ENCODE assay signal across 8 cellular contexts in the genomic region with DNA sequence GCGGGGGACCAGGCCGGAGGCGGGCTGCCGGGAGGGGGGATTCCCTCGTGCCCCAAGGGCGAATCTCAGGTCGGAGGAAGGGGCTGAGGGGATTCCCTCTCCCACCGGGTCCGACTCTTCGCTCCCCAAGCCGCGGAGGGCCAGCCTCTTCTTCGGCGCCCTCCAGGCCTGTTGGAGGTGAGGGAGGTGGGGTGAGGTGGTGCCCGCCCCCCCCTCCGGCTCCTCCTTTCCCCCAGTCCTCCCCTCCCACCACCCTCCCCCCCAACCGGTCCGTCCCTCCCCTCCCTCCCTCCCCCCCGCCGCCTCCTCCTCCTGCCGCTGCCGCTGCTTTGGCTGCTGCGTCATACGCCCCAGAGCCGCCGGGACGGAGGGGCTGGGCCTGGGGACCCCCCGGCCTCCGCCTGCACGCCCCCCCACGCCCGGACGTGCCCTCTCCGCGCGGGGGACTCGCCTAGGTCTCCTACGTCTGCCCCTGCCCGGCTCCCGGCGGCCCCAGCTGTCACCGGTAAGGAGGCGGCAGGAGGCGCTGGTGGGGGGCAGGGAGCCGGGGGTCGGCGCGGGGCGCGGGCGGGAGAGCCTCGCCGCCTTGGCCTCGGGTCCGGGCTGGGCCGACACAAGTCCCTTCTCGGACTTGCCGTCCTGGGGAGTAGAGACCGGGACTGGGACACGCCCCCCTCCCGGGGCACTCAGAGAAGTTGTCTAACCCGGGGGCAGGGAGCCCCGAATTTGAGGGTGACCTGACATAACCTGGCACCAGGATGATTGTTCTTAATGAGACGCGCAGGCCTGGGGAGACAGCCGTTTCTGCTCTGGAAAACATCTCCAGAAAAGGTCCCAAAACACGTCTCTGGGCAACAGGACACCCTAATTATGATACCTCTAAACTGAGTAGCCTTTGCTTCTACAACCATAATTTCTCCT. TPM values are rescaled to one million over a fixed set of nuclear protein-coding genes. Genes with fewer than 3 reads are reported as not detected.
A peak's percentile ranks its signal among the peaks of the same experiment; 100 is the strongest.
DNase-seq lines count a peak whose midpoint lies in the region; ATAC-seq, FAIRE-seq and TF ChIP-seq lines count a peak whose summit lies in the region.

A gene (plus strand): TSS at position 304 of the 921 bp plus-strand sequence. CDS start 1,250 bp downstream, outside the sequence.

- CTCF ChIA-PET in HepG2 (lab: Yijun Ruan, JAX; ENCODE audit: low intra/inter-chr PET ratio, low total read pairs), result interaction anchor here (1.3 kb wide), 1 partner anchor 131 kb away, joined by 3 read pairs; no protein-coding TSS in a partner anchor

- peak within 1 kb of the TSS; percentile 82 for H3K4me3 Mint-ChIP-seq in dendritic cell treated with granulocyte-macrophage colony-stimulating factor and Interleukin-4, amounts not matched to agents 40 ng/mL and 50 ng/mL, for 4 days
- peak within 1 kb of the TSS; percentile 83 for H3K4me3 Mint-ChIP-seq in stimulated activated naive CD8-positive, alpha-beta T cell treated with anti-CD3 and anti-CD28 coated beads, Interleukin-15, Interleukin-2, amounts not matched to agents 100 ng/mL and 50 ng/mL, for 24 hours

- peaks cover 32% of the 10 kb centered on the region for H3K4me1 ChIP-seq in HepG2 (ENCODE audit: insufficient read depth, low read length)

- H3K36me3 Mint-ChIP-seq in dendritic cell treated with granulocyte-macrophage colony-stimulating factor and Interleukin-4, amounts not matched to agents 40 ng/mL and 50 ng/mL, for 4 days (ENCODE audit: low read depth), result peaks cover 43% of the 10 kb centered on the region
- peaks cover 60% of the 10 kb centered on the region for H3K36me3 Mint-ChIP-seq in stimulated activated naive CD8-positive, alpha-beta T cell treated with anti-CD3 and anti-CD28 coated beads, Interleukin-15, Interleukin-2, amounts not matched to agents 100 ng/mL and 50 ng/mL, for 24 hours (ENCODE audit: low read depth)

- no peak within 1 kb of the TSS for H2AFZ ChIP-seq in HepG2 (ENCODE audit: low read length)

- peak within 1 kb of the TSS; percentile 85 for H3K27ac ChIP-seq in HepG2 (ENCODE audit: extremely low read length, insufficient read depth, low read length)

- ATAC-seq in GM21390 (IDR thresholded peaks at IDR 0.05; ENCODE audit: unreplicated experiment) (peak; percentile 26), HepG2 (peak; percentile 14)

- H3K4me2 ChIP-seq in HepG2 (ENCODE audit: low read depth, low read length), result peak within 1 kb of the TSS; percentile 84

- TF ChIP-seq EP300 in HepG2 (IDR thresholded peaks at IDR 0.05; ENCODE audit: low read depth in 2 of 2, low read length in 2 of 2) (no peak), HepG2 (CRISPR knock-in tag; IDR thresholded peaks at IDR 0.05; ENCODE audit: borderline replicate concordance) (no peak)

- no peaks in the 10 kb centered on the region for H3K27me3 Mint-ChIP-seq in dendritic cell treated with granulocyte-macrophage colony-stimulating factor and Interleukin-4, amounts not matched to agents 40 ng/mL and 50 ng/mL, for 4 days
- H3K27me3 Mint-ChIP-seq in stimulated activated naive CD8-positive, alpha-beta T cell treated with anti-CD3 and anti-CD28 coated beads, Interleukin-15, Interleukin-2, amounts not matched to agents 100 ng/mL and 50 ng/mL, for 24 hours, result no peaks in the 10 kb centered on the region

- TF ChIP-seq POLR2A in HepG2 (IDR thresholded peaks at IDR 0.05; ENCODE audit: insufficient read depth in 1 of 2, low read depth in 2 of 2, low read length in 2 of 2), result peak in 1 of 2 experiments; percentile 65; a peak in 1 of 4 replicates

- WGBS in HepG2 (ENCODE audit: low lambda C conversion rate), result 3% methylated on average over 34 of the region's 67 CpGs

- TSS peak; percentile 42 for BruUV-seq in HepG2 (replicated peaks; lab: Mats Ljungman, UMichigan)

- in situ Hi-C loops in HepG2 (cut with HindIII; ENCODE audit: extremely low pct_ligation_motif_present, low pct_unique_long_range_greater_than_20kb), result loop anchor here (10.0 to 25.0 kb wide), 2 partner anchors 124 to 206 kb away; a partner anchor contains a TSS

- DNase-seq in NCI-H1436 (lab: John Stamatoyannopoulos, UW), result peak; percentile 78
- DNase-seq in NCI-H1436 treated with DMSO at 0.1 percent for 48 hours (lab: John Stamatoyannopoulos, UW), result no peak
- DNase-seq in HT-29 (ENCODE audit: low spot score), result no peak
- peak; percentile 80 for DNase-seq in T follicular helper cell (ENCODE audit: low read depth)
- no peak for DNase-seq in HepG2 (ENCODE audit: low spot score)

- H3K9me3 Mint-ChIP-seq in dendritic cell treated with granulocyte-macrophage colony-stimulating factor and Interleukin-4, amounts not matched to agents 40 ng/mL and 50 ng/mL, for 4 days, result no peaks in the 10 kb centered on the region
- H3K9me3 Mint-ChIP-seq in stimulated activated naive CD8-positive, alpha-beta T cell treated with anti-CD3 and anti-CD28 coated beads, Interleukin-15, Interleukin-2, amounts not matched to agents 100 ng/mL and 50 ng/mL, for 24 hours, result no peaks in the 10 kb centered on the region

- intact Hi-C loops in dendritic cell treated with granulocyte-macrophage colony-stimulating factor and Interleukin-4, amounts not matched to agents 40 ng/mL and 50 ng/mL, for 4 days (cut with micrococcal nuclease), result loop anchor here (1.0 to 5.0 kb wide), 2 partner anchors 20 to 41 kb away; a partner anchor contains a TSS
- intact Hi-C loops in HepG2 (cut with micrococcal nuclease; ENCODE audit: unreplicated experiment), result loop anchor here (1.0 kb wide), 2 partner anchors 7 to 20 kb away; a partner anchor contains a TSS

- H3K79me2 ChIP-seq in HepG2 (ENCODE audit: insufficient read depth, low read length), result peaks cover 10% of the 10 kb centered on the region

- peak within 1 kb of the TSS; percentile 94 for H3K27ac Mint-ChIP-seq in dendritic cell treated with granulocyte-macrophage colony-stimulating factor and Interleukin-4, amounts not matched to agents 40 ng/mL and 50 ng/mL, for 4 days
- H3K27ac Mint-ChIP-seq in stimulated activated naive CD8-positive, alpha-beta T cell treated with anti-CD3 and anti-CD28 coated beads, Interleukin-15, Interleukin-2, amounts not matched to agents 100 ng/mL and 50 ng/mL, for 24 hours, result peak within 1 kb of the TSS; percentile 93

- peaks cover 19 to 51% of the 10 kb centered on the region in 2 experiments for H3K36me3 ChIP-seq in HepG2 (replicated peaks in 1 of 2; ENCODE audit: control insufficient read depth in 1 of 2, insufficient read depth in 2 of 2, low read length in 2 of 2)

- no peak for TF ChIP-seq RAD21 in HepG2 (CRISPR knock-in tag; IDR thresholded peaks at IDR 0.05)

- TF ChIP-seq CTCF in HepG2 (CRISPR knock-in tag; IDR thresholded peaks at IDR 0.05), result peak; percentile 34; the same call in 1 of the 2 replicates

- no peaks in the 10 kb centered on the region for H3K27me3 ChIP-seq in HepG2 (ENCODE audit: control insufficient read depth in 1 of 2, insufficient read depth in 2 of 2, low read length in 2 of 2)

- H3K9ac ChIP-seq in HepG2 (ENCODE audit: insufficient read depth, low read depth, low read length), result peak within 1 kb of the TSS; percentile 82

- H3K4me1 Mint-ChIP-seq in dendritic cell treated with granulocyte-macrophage colony-stimulating factor and Interleukin-4, amounts not matched to agents 40 ng/mL and 50 ng/mL, for 4 days (ENCODE audit: low read depth), result peaks cover 48% of the 10 kb centered on the region
- H3K4me1 Mint-ChIP-seq in stimulated activated naive CD8-positive, alpha-beta T cell treated with anti-CD3 and anti-CD28 coated beads, Interleukin-15, Interleukin-2, amounts not matched to agents 100 ng/mL and 50 ng/mL, for 24 hours (ENCODE audit: low read depth), result peaks cover 52% of the 10 kb centered on the region

- H4K20me1 ChIP-seq in HepG2 (ENCODE audit: insufficient read depth, low read length), result no peaks in the 10 kb centered on the region

- FAIRE-seq in HepG2 (lab: Jason Lieb, UNC), result no peak

- H3K4me3 ChIP-seq in HepG2 (replicated peaks in 1 of 3; ENCODE audit: insufficient read depth in 1 of 3, low read depth in 2 of 3, low read length in 3 of 3), result peak within 1 kb of the TSS; percentile 85 to 87 (median 86)

- POLR2A ChIA-PET in HepG2 (lab: Yijun Ruan, JAX), result interaction anchor here (0.6 to 2.5 kb wide), 11 partner anchors 15 to 439 kb away, joined by 3 to 13 read pairs (median 5); a partner anchor contains a TSS

- no peaks in the 10 kb centered on the region for H3K9me3 ChIP-seq in HepG2 (ENCODE audit: low read length)

TF ChIP-seq in HepG2, 621 proteins besides CTCF, POLR2A, EP300 and RAD21 (continues in another document):
- TF ChIP-seq ZFP37 (CRISPR knock-in tag; IDR thresholded peaks at IDR 0.05; ENCODE audit: borderline replicate concordance), result no peak
- peak; percentile 41 for TF ChIP-seq KDM5A (IDR thresholded peaks at IDR 0.05; ENCODE audit: borderline replicate concordance, low read length)

RNA-seq across cellular contexts. Expression of the gene that starts here (rescaled TPM):
- total RNA-seq in HT-29 (2014; rRNA removed; shearing (Covaris generic)), result 30.8 and 35.5 TPM in 2 replicates
- 14.3 and 25.4 TPM in 2 replicates for total RNA-seq in HepG2 (2016; rRNA removed; fragmentation: Illumina TruSeq; extraction: Trizol)
- 8.6 and 10.0 TPM in 2 replicates for total RNA-seq in HepG2 (2016; cell fraction: cytosol; rRNA removed; fragmentation: Illumina TruSeq; extraction: Trizol; ENCODE audit: low read depth)
- total RNA-seq in HepG2 (2016; cell fraction: insoluble cytoplasmic fraction; rRNA removed; fragmentation: Illumina TruSeq; extraction: Trizol), result 13.8 and 26.7 TPM in 2 replicates
- 20.1 and 20.5 TPM in 2 replicates for total RNA-seq in HepG2 (2016; cell fraction: membrane; rRNA removed; fragmentation: Illumina TruSeq; extraction: Trizol)
- 25.9 and 27.3 TPM in 2 replicates for total RNA-seq in HepG2 (2016; cell fraction: nucleus; rRNA removed; fragmentation: Illumina TruSeq; extraction: Trizol)
- 61.9 and 77.2 TPM in 2 replicates for polyA plus RNA-seq in HepG2 (2011; rRNA removed)
- polyA plus RNA-seq in HepG2 (2011; cell fraction: cytosol; rRNA removed), result 41.5 and 45.3 TPM in 2 replicates
- polyA plus RNA-seq in HepG2 (2011; cell fraction: nucleus; rRNA removed), result 358 and 376 TPM in 2 replicates
- 45.7 and 67.9 TPM in 2 replicates for polyA plus RNA-seq in HepG2 (2012)
- polyA plus RNA-seq in HepG2 (2016; cell fraction: cytosol; fragmentation: Illumina TruSeq; extraction: Trizol; ENCODE audit: low read depth), result 16.9 and 19.4 TPM in 2 replicates
- 26.3 and 31.9 TPM in 2 replicates for polyA plus RNA-seq in HepG2 (2016; cell fraction: insoluble cytoplasmic fraction; fragmentation: Illumina TruSeq; extraction: Trizol; ENCODE audit: low read depth)
- polyA plus RNA-seq in HepG2 (2016; cell fraction: membrane; fragmentation: Illumina TruSeq; extraction: Trizol; ENCODE audit: low read depth), result 31.4 and 34.9 TPM in 2 replicates
- 98.6 and 111 TPM in 2 replicates for polyA plus RNA-seq in HepG2 (2016; cell fraction: nucleus; fragmentation: Illumina TruSeq; extraction: Trizol; ENCODE audit: insufficient read depth, low read depth)
- polyA minus RNA-seq in HepG2 (2011; rRNA and poly(A)+ RNA removed; ENCODE audit: low replicate concordance), result 22.2 and 35.1 TPM in 2 replicates
- polyA minus RNA-seq in HepG2 (2011; cell fraction: cytosol; rRNA and poly(A)+ RNA removed), result 11.8 and 13.5 TPM in 2 replicates
- polyA minus RNA-seq in HepG2 (2011; cell fraction: nucleus; rRNA and poly(A)+ RNA removed), result 33.0 and 41.3 TPM in 2 replicates

Comparison
In these comparisons a context has a peak if more than half of its experiments do, and no peak if none do; other contexts are left out.
1. DNase-seq: peak in NCI-H1436 (single experiment) and T follicular helper cell (single experiment); none in NCI-H1436 treated with DMSO at 0.1 percent for 48 hours (single experiment), HT-29 (single experiment) and HepG2 (single experiment).